8 cellular contexts compared by ENCODE assay signal in the genomic region with DNA sequence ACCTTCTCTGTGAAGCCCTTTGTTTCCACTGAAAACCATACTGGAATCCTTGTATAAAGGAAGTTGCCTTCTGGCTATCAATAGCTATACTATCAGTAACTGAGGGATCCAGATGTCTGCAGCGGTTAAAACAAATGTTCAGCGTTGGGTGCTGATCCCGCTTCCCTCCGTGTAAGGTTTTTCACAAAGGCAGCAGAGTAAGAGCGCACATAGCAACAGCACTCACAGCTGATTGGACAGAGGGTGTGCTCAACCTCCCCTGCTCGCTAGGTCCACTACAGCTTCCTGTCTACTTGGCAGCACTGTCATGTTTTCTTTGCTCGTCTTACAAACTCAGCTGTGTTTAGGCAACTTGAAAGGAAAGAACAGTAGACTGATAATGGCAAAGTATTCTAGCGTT. TPM values are rescaled to one million over a fixed set of nuclear protein-coding genes. Genes with fewer than 3 reads are reported as not detected.
A peak's percentile ranks its signal among the peaks of the same experiment; 100 is the strongest.
DNase-seq lines count a peak whose midpoint lies in the region; ATAC-seq and TF ChIP-seq lines count a peak whose summit lies in the region.

No MANE protein-coding gene starts in this region.

- POLR2A ChIA-PET in AG04450 (lab: Yijun Ruan, JAX) (interaction anchor here (0.9 to 1.3 kb wide), 3 partner anchors 9 to 27 kb away, joined by 3 to 7 read pairs (median 5); partner anchors contain the start of gene ATOSA), OCI-LY7 (lab: Charles Lee) (interaction anchor here (0.8 to 1.8 kb wide), 10 partner anchors 11 to 250 kb away, joined by 3 to 9 read pairs (median 4); no protein-coding TSS in a partner anchor)

- peaks cover 8% of the 10 kb centered on the region for H3K4me1 Mint-ChIP-seq in progenitor cell of endocrine pancreas (ENCODE audit: low read depth)

- peak overlapping the region; percentile 20; the same call in 1 of the 2 replicates for H3K9ac ChIP-seq in HUES64 (ENCODE audit: low read depth, low read length)

- H3K27ac ChIP-seq in AG04450 (ENCODE audit: low read depth, low read length) = peak overlapping the region; percentile 50
- peak overlapping the region; percentile 1; the same call in 1 of the 2 replicates for H3K27ac ChIP-seq in HUES64 (ENCODE audit: low read depth, low read length)
- peak overlapping the region; percentile 81 for H3K27ac ChIP-seq in right cardiac atrium (ENCODE audit: low read length)
- H3K27ac ChIP-seq in OCI-LY7 (ENCODE audit: low read depth, low read length, poor library complexity, severe bottlenecking) = no peak overlapping the region

- H3K9me3 ChIP-seq in AG04450 (ENCODE audit: control insufficient read depth, insufficient read depth, low read length) = no peaks in the 10 kb centered on the region
- H3K9me3 ChIP-seq in HUES64 (ENCODE audit: insufficient read depth, low read depth, low read length) = no peaks in the 10 kb centered on the region
- no peaks in the 10 kb centered on the region for H3K9me3 ChIP-seq in right cardiac atrium (ENCODE audit: control insufficient read depth, low read length)
- H3K9me3 ChIP-seq in OCI-LY7 (ENCODE audit: low read length) = no peaks in the 10 kb centered on the region

- no peaks in the 10 kb centered on the region for H3K27me3 Mint-ChIP-seq in progenitor cell of endocrine pancreas

- DNase-seq in AG04450 (ENCODE audit: low read depth, low spot score) = peak; percentile 92
- peak; percentile 93 for DNase-seq in astrocyte of the spinal cord (ENCODE audit: low read depth, low spot score)
- peak; percentile 63 to 78 (median 65) for DNase-seq in right cardiac atrium
- DNase-seq in progenitor cell of endocrine pancreas (ENCODE audit: low spot score, unreplicated experiment) = peak; percentile 11
- DNase-seq in OCI-LY7 (ENCODE audit: low spot score) = no peak

- CTCF ChIA-PET in AG04450 (lab: Charles Lee) = interaction anchor here (0.8 to 1.5 kb wide), 2 partner anchors 15 to 397 kb away, joined by 3 read pairs; no protein-coding TSS in a partner anchor
- CTCF ChIA-PET in OCI-LY7 (lab: Charles Lee; ENCODE audit: unreplicated experiment) = no interaction called here

- H3K36me3 ChIP-seq in HUES64 (ENCODE audit: insufficient read depth, low read length) = no peaks in the 10 kb centered on the region
- H3K36me3 ChIP-seq in OCI-LY7 (ENCODE audit: insufficient read depth, low read length) = peaks cover 82% of the 10 kb centered on the region

- 71% methylated on average over 8 of the region's 8 CpGs for WGBS in HUES64
- WGBS in right cardiac atrium = 6% methylated on average over 8 of the region's 8 CpGs

- H3K9me3 Mint-ChIP-seq in progenitor cell of endocrine pancreas (ENCODE audit: low read depth) = no peaks in the 10 kb centered on the region

- TF ChIP-seq CTCF in AG04450 (IDR thresholded peaks at IDR 0.05; ENCODE audit: low read depth, low read length) = no peak
- no peak for TF ChIP-seq CTCF in astrocyte of the spinal cord (IDR thresholded peaks at IDR 0.05; ENCODE audit: low read depth, low read length)
- TF ChIP-seq CTCF in progenitor cell of endocrine pancreas (IDR thresholded peaks at IDR 0.05; ENCODE audit: unreplicated experiment) = no peak
- no peak for TF ChIP-seq CTCF in OCI-LY7 (conservative IDR thresholded peaks at IDR 0.05; ENCODE audit: low read length)

- H3K4me2 ChIP-seq in OCI-LY7 (ENCODE audit: low read length) = no peak overlapping the region

- no peaks in the 10 kb centered on the region for H4K20me1 ChIP-seq in OCI-LY7 (ENCODE audit: insufficient read depth, low read length)

- no peak overlapping the region for H2AFZ ChIP-seq in OCI-LY7 (ENCODE audit: low read length)

- ATAC-seq in GM19397 (IDR thresholded peaks at IDR 0.05; ENCODE audit: unreplicated experiment) (peak; percentile 93), SK-N-SH treated with all-trans-retinoic acid at 6 μM for 48 hours (peak; percentile 100), right cardiac atrium (peak; percentile 99 to 100)

- in situ Hi-C loops in astrocyte of the spinal cord (cut with HindIII; ENCODE audit: low sequenced_read_pairs) = no loop called here

- no TSS peak for BruUV-seq in OCI-LY7 (replicated peaks; lab: Mats Ljungman, UMichigan)

- H3K36me3 Mint-ChIP-seq in progenitor cell of endocrine pancreas (ENCODE audit: insufficient read depth) = peaks cover 5% of the 10 kb centered on the region

- H3K27me3 ChIP-seq in AG04450 (ENCODE audit: control insufficient read depth, insufficient read depth, low read length) (no peaks in the 10 kb centered on the region), HUES64 (ENCODE audit: insufficient read depth, low read length) (no peaks in the 10 kb centered on the region), right cardiac atrium (ENCODE audit: control insufficient read depth, insufficient read depth) (no peaks in the 10 kb centered on the region)

- H3K9me2 ChIP-seq in OCI-LY7 (ENCODE audit: insufficient read depth, low read length) = no peaks in the 10 kb centered on the region

- H3K27ac Mint-ChIP-seq in progenitor cell of endocrine pancreas = peak overlapping the region; percentile 93

- peak overlapping the region; percentile 52 for H3K4me3 ChIP-seq in AG04450 (ENCODE audit: low read depth, low read length)
- H3K4me3 ChIP-seq in HUES64 (ENCODE audit: low read length) = peak overlapping the region; percentile 20; the same call in 1 of the 2 replicates
- peak overlapping the region; percentile 47 for H3K4me3 ChIP-seq in astrocyte of the spinal cord (ENCODE audit: low read depth, low read length)
- H3K4me3 ChIP-seq in right cardiac atrium (ENCODE audit: low read length) = peak overlapping the region; percentile 56
- no peak overlapping the region for H3K4me3 ChIP-seq in OCI-LY7 (ENCODE audit: low read depth, low read length, poor library complexity, severe bottlenecking)

- peaks cover 26% of the 10 kb centered on the region for H3K4me1 ChIP-seq in HUES64 (ENCODE audit: insufficient read depth, low read length)
- H3K4me1 ChIP-seq in right cardiac atrium (ENCODE audit: control insufficient read depth, insufficient read depth, low read length) = peaks cover 5% of the 10 kb centered on the region
- peaks cover 7% of the 10 kb centered on the region for H3K4me1 ChIP-seq in OCI-LY7 (ENCODE audit: insufficient read depth, low read length, poor library complexity, severe bottlenecking)

- intact Hi-C loops in right cardiac atrium (cut with DNase I) (no loop called here), OCI-LY7 (cut with micrococcal nuclease; ENCODE audit: unreplicated experiment) (no loop called here)

- H3K79me2 ChIP-seq in OCI-LY7 (ENCODE audit: insufficient read depth, low read depth, low read length) = peaks cover 23% of the 10 kb centered on the region; the same call in 1 of the 2 replicates

- H3K4me3 Mint-ChIP-seq in progenitor cell of endocrine pancreas (ENCODE audit: low read depth) = peak overlapping the region; percentile 59

TF ChIP-seq in SK-N-SH treated with all-trans-retinoic acid at 6 μM for 48 hours, 23 proteins besides CTCF, POLR2A, EP300 and RAD21:
- TF ChIP-seq ZFP3 (CRISPR knock-in tag; IDR thresholded peaks at IDR 0.05) (peak; percentile 87), ZNF565 (CRISPR knock-in tag; conservative IDR thresholded peaks at IDR 0.05; ENCODE audit: low read depth) (no peak)

RNA-seq across cellular contexts. Expression of gene ATOSA, which starts 27.3 kb away (rescaled TPM):
- polyA plus RNA-seq in AG04450 (2011; rRNA removed) (20.9 and 23.9 TPM in 2 replicates), right cardiac atrium (38.1 TPM)
- polyA minus RNA-seq in AG04450 (2011; rRNA and poly(A)+ RNA removed) = 21.7 and 29.1 TPM in 2 replicates
- polyA plus RNA-seq in HUES64 (2013, experiment 1 of 2) = 3.6 TPM
- polyA plus RNA-seq in HUES64 (2013, experiment 2 of 2) = 5.8 TPM
- total RNA-seq in right cardiac atrium (10 to 100 TPM; 29.3 to 51.7 (median 33.1) TPM), progenitor cell of endocrine pancreas (56.9 and 61.8 TPM in 2 replicates), OCI-LY7 (2022) (96.8 and 103 TPM in 2 replicates)
- 28.5 and 34.1 TPM in 2 replicates for total RNA-seq in OCI-LY7 (2014; rRNA removed; shearing (Covaris generic))
